In genomic region chr3:129276385-129276784, GRCh38 we compare ENCODE assay signal across 11 cellular contexts. TPM values are rescaled to one million over a fixed set of nuclear protein-coding genes. Genes with fewer than 3 reads are reported as not detected.
A peak's percentile ranks its signal among the peaks of the same experiment; 100 is the strongest.
DNase-seq lines count a peak whose midpoint lies in the region; ATAC-seq and TF ChIP-seq lines count a peak whose summit lies in the region.
"Had no signal": no experiment of that assay in that cellular context is flagged by ENCODE, and none has a peak within 500 bp of the region (broad histone marks: within the 10 kb centered on the region; RNA-seq: fewer than 3 reads in every experiment).

No MANE protein-coding gene starts in this region.

- peaks cover 38% of the 10 kb centered on the region for H3K4me1 Mint-ChIP-seq in activated naive CD8-positive, alpha-beta T cell treated with anti-CD3 and anti-CD28 coated beads for 36 hours
- H3K4me1 Mint-ChIP-seq in nephron progenitor cell, result peaks cover 33% of the 10 kb centered on the region

- H3K4me3 ChIP-seq in sigmoid colon, result no peak overlapping the region

- no peak for TF ChIP-seq POLR2A in sigmoid colon (IDR thresholded peaks at IDR 0.05)

- no peaks in the 10 kb centered on the region for H3K27me3 ChIP-seq in sigmoid colon

- H3K4me1 ChIP-seq in sigmoid colon, result peaks cover 0 to 22% (median 19%) of the 10 kb centered on the region in 4 donors

- H3K36me3 ChIP-seq in sigmoid colon, result peaks cover 20 to 63% (median 42%) of the 10 kb centered on the region in 4 donors

- ATAC-seq in GM18511 (IDR thresholded peaks at IDR 0.05; ENCODE audit: unreplicated experiment) (peak; percentile 88), GM21360 (IDR thresholded peaks at IDR 0.05; ENCODE audit: unreplicated experiment) (peak; percentile 75), HG03159 (IDR thresholded peaks at IDR 0.05; ENCODE audit: unreplicated experiment) (peak; percentile 83), left lobe of liver (no peak)

- no peak overlapping the region for H3K4me3 Mint-ChIP-seq in activated naive CD8-positive, alpha-beta T cell treated with anti-CD3 and anti-CD28 coated beads for 36 hours
- H3K4me3 Mint-ChIP-seq in nephron progenitor cell, result no peak overlapping the region

- no peak overlapping the region for H3K27ac ChIP-seq in sigmoid colon

- intact Hi-C loops in sigmoid colon (cut with DNase I), result no loop called here

- TF ChIP-seq EP300 in sigmoid colon (IDR thresholded peaks at IDR 0.05), result no peak

- H3K9me3 Mint-ChIP-seq in activated naive CD8-positive, alpha-beta T cell treated with anti-CD3 and anti-CD28 coated beads for 36 hours, result no peaks in the 10 kb centered on the region
- no peaks in the 10 kb centered on the region for H3K9me3 Mint-ChIP-seq in nephron progenitor cell

- 52 to 75% methylated on average over 2 of the region's 2 CpGs for WGBS in sigmoid colon, 2 donors

- H3K36me3 Mint-ChIP-seq in activated naive CD8-positive, alpha-beta T cell treated with anti-CD3 and anti-CD28 coated beads for 36 hours, result peaks cover 36% of the 10 kb centered on the region
- H3K36me3 Mint-ChIP-seq in nephron progenitor cell (ENCODE audit: low read depth), result peaks cover 62% of the 10 kb centered on the region

- DNase-seq in activated naive CD8-positive, alpha-beta T cell treated with anti-CD3 and anti-CD28 coated beads for 36 hours, result peak; percentile 65
- DNase-seq in sigmoid colon (no peak), left lobe of liver (ENCODE audit: low spot score) (no peak), AG20443 (ENCODE audit: low spot score) (no peak), nephron progenitor cell (no peak)
- DNase-seq: activated CD4-positive, alpha-beta T cell treated with anti-CD3 and anti-CD28 coated beads for 4 hours; dermis blood vessel endothelial cell; NCI-H1694 had no signal

- TF ChIP-seq CTCF in sigmoid colon (IDR thresholded peaks at IDR 0.05), result no peak
- no peak for TF ChIP-seq CTCF in nephron progenitor cell (IDR thresholded peaks at IDR 0.05)

- no peaks in the 10 kb centered on the region for H3K27me3 Mint-ChIP-seq in activated naive CD8-positive, alpha-beta T cell treated with anti-CD3 and anti-CD28 coated beads for 36 hours
- H3K27me3 Mint-ChIP-seq in nephron progenitor cell (ENCODE audit: low read depth, poor library complexity), result peaks cover 3% of the 10 kb centered on the region

- no peaks in the 10 kb centered on the region for H3K9me3 ChIP-seq in sigmoid colon

- peak overlapping the region; percentile 51 for H3K27ac Mint-ChIP-seq in activated naive CD8-positive, alpha-beta T cell treated with anti-CD3 and anti-CD28 coated beads for 36 hours
- H3K27ac Mint-ChIP-seq in nephron progenitor cell, result no peak overlapping the region

RNA-seq across cellular contexts. Expression of gene HMCES, which starts 2.3 kb away (rescaled TPM):
- 10 to 100 TPM; 83.6 to 83.7 TPM for total RNA-seq in activated naive CD8-positive, alpha-beta T cell treated with anti-CD3 and anti-CD28 coated beads for 36 hours
- total RNA-seq in sigmoid colon, result 10 to 100 TPM; 15.2 to 22.5 (median 20.2) TPM
- polyA plus RNA-seq in sigmoid colon, result 10 to 100 TPM; 21.6 to 41.2 (median 25.4) TPM
- total RNA-seq in left lobe of liver, result 19.1 TPM

RNA-seq across cellular contexts. Expression of gene COPG1, which starts 27.0 kb away (rescaled TPM):
- 100 to 1,000 TPM; 128 to 132 TPM for total RNA-seq in activated naive CD8-positive, alpha-beta T cell treated with anti-CD3 and anti-CD28 coated beads for 36 hours
- 10 to 100 TPM; 50.9 to 78.1 (median 57.9) TPM for total RNA-seq in sigmoid colon
- polyA plus RNA-seq in sigmoid colon, result 100 to 1,000 TPM; 104 to 151 (median 148) TPM
- 114 TPM for total RNA-seq in left lobe of liver
